In genomic region chr4:152679414-152680281, GRCh38 we compare ENCODE assay signal across 1 cellular context.
A peak's percentile ranks its signal among the peaks of the same experiment; 100 is the strongest.
TF ChIP-seq lines count a peak whose summit lies in the region.

A gene with protein sequence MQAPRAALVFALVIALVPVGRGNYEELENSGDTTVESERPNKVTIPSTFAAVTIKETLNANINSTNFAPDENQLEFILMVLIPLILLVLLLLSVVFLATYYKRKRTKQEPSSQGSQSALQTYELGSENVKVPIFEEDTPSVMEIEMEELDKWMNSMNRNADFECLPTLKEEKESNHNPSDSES (minus strand): TSS chr4:152679997. CDS start chr4:152679933, 64 bp downstream.

TF ChIP-seq in H1, 55 proteins besides CTCF, POLR2A, EP300 and RAD21 (continued from another document):
- TF ChIP-seq CHD1 (IDR thresholded peaks at IDR 0.05; ENCODE audit: low read depth, low read length) (no peak), RFX5 (IDR thresholded peaks at IDR 0.05; ENCODE audit: borderline replicate concordance, low read depth, low read length) (no peak), TCF12 (IDR thresholded peaks at IDR 0.05; ENCODE audit: low read depth, low read length) (no peak), TEAD4 (IDR thresholded peaks at IDR 0.05; ENCODE audit: low read depth, low read length) (no peak), PHF8 (conservative IDR thresholded peaks at IDR 0.05; ENCODE audit: low read depth, low read length) (no peak), RXRA (IDR thresholded peaks at IDR 0.05; ENCODE audit: insufficient read depth, low read depth, low read length) (no peak), POLR2AphosphoS5 (IDR thresholded peaks at IDR 0.05; ENCODE audit: low read depth, low read length) (0 out of 2 replicates have a peak, but pooled peaks have one; percentile 32), ATF3 (IDR thresholded peaks at IDR 0.05; ENCODE audit: insufficient read depth, low read depth, low read length) (no peak), HDAC2 (IDR thresholded peaks at IDR 0.05; ENCODE audit: borderline replicate concordance in 1 of 2, low read depth in 2 of 2, low read length in 2 of 2) (no peak), SP4 (IDR thresholded peaks at IDR 0.05; ENCODE audit: low read length) (no peak), CHD7 (IDR thresholded peaks at IDR 0.05; ENCODE audit: insufficient replicate concordance, low read length) (no peak), RBBP5 (IDR thresholded peaks at IDR 0.05; ENCODE audit: borderline replicate concordance, low read depth, low read length) (peak; percentile 98), TBP (IDR thresholded peaks at IDR 0.05; ENCODE audit: low read depth, low read length) (peak; percentile 24; the same call in 1 of the 2 replicates), SP2 (IDR thresholded peaks at IDR 0.05; ENCODE audit: low read length) (no peak), KDM4A (IDR thresholded peaks at IDR 0.05; ENCODE audit: low read depth, low read length, severe bottlenecking) (peak; percentile 39), CHD2 (IDR thresholded peaks at IDR 0.05; ENCODE audit: low read length) (no peak), ASH2L (IDR thresholded peaks at IDR 0.05; ENCODE audit: low read length) (peak; percentile 99), TAF1 (IDR thresholded peaks at IDR 0.05; ENCODE audit: low read depth, low read length) (0 out of 2 replicates have a peak, but pooled peaks have one; percentile 19), SP1 (IDR thresholded peaks at IDR 0.05; ENCODE audit: low read depth, low read length) (no peak), SIRT6 (IDR thresholded peaks at IDR 0.05; ENCODE audit: low read length) (no peak), SIX5 (IDR thresholded peaks at IDR 0.05; ENCODE audit: low read depth, low read length) (no peak), NRF1 (IDR thresholded peaks at IDR 0.05; ENCODE audit: low read depth, low read length) (no peak)
- TF ChIP-seq, protein P1, sequence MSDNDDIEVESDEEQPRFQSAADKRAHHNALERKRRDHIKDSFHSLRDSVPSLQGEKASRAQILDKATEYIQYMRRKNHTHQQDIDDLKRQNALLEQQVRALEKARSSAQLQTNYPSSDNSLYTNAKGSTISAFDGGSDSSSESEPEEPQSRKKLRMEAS (IDR thresholded peaks at IDR 0.05): peak; percentile 41
- TF ChIP-seq, protein P2, sequence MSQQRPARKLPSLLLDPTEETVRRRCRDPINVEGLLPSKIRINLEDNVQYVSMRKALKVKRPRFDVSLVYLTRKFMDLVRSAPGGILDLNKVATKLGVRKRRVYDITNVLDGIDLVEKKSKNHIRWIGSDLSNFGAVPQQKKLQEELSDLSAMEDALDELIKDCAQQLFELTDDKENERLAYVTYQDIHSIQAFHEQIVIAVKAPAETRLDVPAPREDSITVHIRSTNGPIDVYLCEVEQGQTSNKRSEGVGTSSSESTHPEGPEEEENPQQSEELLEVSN (IDR thresholded peaks at IDR 0.05): peak; percentile 60
- TF ChIP-seq, protein P3, sequence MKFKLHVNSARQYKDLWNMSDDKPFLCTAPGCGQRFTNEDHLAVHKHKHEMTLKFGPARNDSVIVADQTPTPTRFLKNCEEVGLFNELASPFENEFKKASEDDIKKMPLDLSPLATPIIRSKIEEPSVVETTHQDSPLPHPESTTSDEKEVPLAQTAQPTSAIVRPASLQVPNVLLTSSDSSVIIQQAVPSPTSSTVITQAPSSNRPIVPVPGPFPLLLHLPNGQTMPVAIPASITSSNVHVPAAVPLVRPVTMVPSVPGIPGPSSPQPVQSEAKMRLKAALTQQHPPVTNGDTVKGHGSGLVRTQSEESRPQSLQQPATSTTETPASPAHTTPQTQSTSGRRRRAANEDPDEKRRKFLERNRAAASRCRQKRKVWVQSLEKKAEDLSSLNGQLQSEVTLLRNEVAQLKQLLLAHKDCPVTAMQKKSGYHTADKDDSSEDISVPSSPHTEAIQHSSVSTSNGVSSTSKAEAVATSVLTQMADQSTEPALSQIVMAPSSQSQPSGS (IDR thresholded peaks at IDR 0.05; ENCODE audit: low read length): no peak
